ENCODE assay signal across 8 cellular contexts in genomic region chr5:73498057-73498992, GRCh38. TPM values are rescaled to one million over a fixed set of nuclear protein-coding genes. Genes with fewer than 3 reads are reported as not detected.
DNase-seq lines count a peak whose midpoint lies in the region; ATAC-seq and TF ChIP-seq lines count a peak whose summit lies in the region.

Gene BTF3, plus strand, starts transcription at chr5:73498442. Its CDS starts 226 bp downstream, at chr5:73498668.

- H3K27me3 Mint-ChIP-seq in activated naive CD8-positive, alpha-beta T cell treated with anti-CD3 and anti-CD28 coated beads, Interleukin-2, amount 50 U/mL, for 24 hours = peaks cover 4% of the 10 kb centered on the region
- H3K27me3 Mint-ChIP-seq in type B pancreatic cell = peaks cover 3% of the 10 kb centered on the region

- TF ChIP-seq CTCF in GM12864 (IDR thresholded peaks at IDR 0.05; ENCODE audit: low read depth, low read length, missing control alignments) = no peak
- no peak for TF ChIP-seq CTCF in type B pancreatic cell (conservative IDR thresholded peaks at IDR 0.05)

- DNase-seq in GM12864 (ENCODE audit: low read depth) (peak; percentile 95), NCI-H1417 (lab: John Stamatoyannopoulos, UW) (peak; percentile 89 to 96 (median 95)), SW 1271 (lab: John Stamatoyannopoulos, UW) (peak; percentile 97), cardiac septum (ENCODE audit: low spot score) (peak; percentile 98), pons (ENCODE audit: low spot score) (peak; percentile 99), type B pancreatic cell (ENCODE audit: extremely low spot score, unreplicated experiment) (peak; percentile 95)
- DNase-seq in activated naive CD8-positive, alpha-beta T cell treated with anti-CD3 and anti-CD28 coated beads, Interleukin-2, amount 50 U/mL, for 24 hours = peak; percentile 93

- ATAC-seq in HG02759 (IDR thresholded peaks at IDR 0.05; ENCODE audit: unreplicated experiment) = peak; percentile 96
- peak; percentile 95 for ATAC-seq in activated naive CD8-positive, alpha-beta T cell treated with anti-CD3 and anti-CD28 coated beads, Interleukin-2, amount 50 U/mL, for 24 hours

- H3K27ac Mint-ChIP-seq in activated naive CD8-positive, alpha-beta T cell treated with anti-CD3 and anti-CD28 coated beads, Interleukin-2, amount 50 U/mL, for 24 hours = peak within 1 kb of the TSS; percentile 98
- peak within 1 kb of the TSS; percentile 98 for H3K27ac Mint-ChIP-seq in type B pancreatic cell

- no peaks in the 10 kb centered on the region for H3K9me3 Mint-ChIP-seq in activated naive CD8-positive, alpha-beta T cell treated with anti-CD3 and anti-CD28 coated beads, Interleukin-2, amount 50 U/mL, for 24 hours
- peaks cover 5% of the 10 kb centered on the region for H3K9me3 Mint-ChIP-seq in type B pancreatic cell

- H3K4me3 Mint-ChIP-seq in activated naive CD8-positive, alpha-beta T cell treated with anti-CD3 and anti-CD28 coated beads, Interleukin-2, amount 50 U/mL, for 24 hours = peak within 1 kb of the TSS; percentile 95
- peak within 1 kb of the TSS; percentile 99 for H3K4me3 Mint-ChIP-seq in type B pancreatic cell

- intact Hi-C loops in cardiac septum (cut with DNase I) = no loop called here

- H3K4me3 ChIP-seq in GM12864 (ENCODE audit: low read depth, low read length) = peak within 1 kb of the TSS; percentile 79

- peaks cover 50% of the 10 kb centered on the region for H3K36me3 Mint-ChIP-seq in activated naive CD8-positive, alpha-beta T cell treated with anti-CD3 and anti-CD28 coated beads, Interleukin-2, amount 50 U/mL, for 24 hours (ENCODE audit: low read depth)
- H3K36me3 Mint-ChIP-seq in type B pancreatic cell = peaks cover 21% of the 10 kb centered on the region

- peaks cover 43% of the 10 kb centered on the region for H3K4me1 Mint-ChIP-seq in activated naive CD8-positive, alpha-beta T cell treated with anti-CD3 and anti-CD28 coated beads, Interleukin-2, amount 50 U/mL, for 24 hours
- peaks cover 28% of the 10 kb centered on the region for H3K4me1 Mint-ChIP-seq in type B pancreatic cell (ENCODE audit: unreplicated experiment)

RNA-seq across cellular contexts. Expression of gene BTF3, which starts in this region (rescaled TPM):
- total RNA-seq in cardiac septum (325 TPM), type B pancreatic cell (ENCODE audit: low replicate concordance) (578 and 664 TPM in 2 replicates)

Comparison
In these comparisons a context has a peak if more than half of its experiments do, and no peak if none do; other contexts are left out.
1. Peak in every context shown above with its lines: DNase-seq, ATAC-seq and H3K4me3 ChIP-seq.